In genomic region chr14:106691601-106692291, GRCh38 we compare ENCODE assay signal across 7 cellular contexts.
A peak's percentile ranks its signal among the peaks of the same experiment; 100 is the strongest.
DNase-seq lines count a peak whose midpoint lies in the region; ATAC-seq and TF ChIP-seq lines count a peak whose summit lies in the region.

No MANE protein-coding gene starts in this region.

- no peaks in the 10 kb centered on the region for H3K9me2 ChIP-seq in OCI-LY1 (ENCODE audit: low read depth, low read length)

- H3K9me3 Mint-ChIP-seq in neural crest cell = peaks cover 5% of the 10 kb centered on the region

- H3K79me2 ChIP-seq in OCI-LY1 (ENCODE audit: insufficient read depth, low read length) = no peaks in the 10 kb centered on the region

- H3K4me1 Mint-ChIP-seq in neural crest cell = no peaks in the 10 kb centered on the region

- peak; percentile 70 for ATAC-seq in GM18505 (IDR thresholded peaks at IDR 0.05; ENCODE audit: unreplicated experiment)

- no peak overlapping the region for H3K27ac ChIP-seq in OCI-LY1 (ENCODE audit: low read depth, low read length, poor library complexity, severe bottlenecking)

- H3K27me3 Mint-ChIP-seq in neural crest cell (ENCODE audit: low read depth) = no peaks in the 10 kb centered on the region

- no peak overlapping the region for H3K27ac Mint-ChIP-seq in neural crest cell (ENCODE audit: unreplicated experiment)

- no peak overlapping the region for H3K4me3 Mint-ChIP-seq in neural crest cell

- no peaks in the 10 kb centered on the region for H4K20me1 ChIP-seq in OCI-LY1 (ENCODE audit: insufficient read depth, low read length)

- peaks cover 7% of the 10 kb centered on the region for H3K4me1 ChIP-seq in OCI-LY1 (ENCODE audit: insufficient read depth, low read length, severe bottlenecking)

- no peak overlapping the region for H3K4me2 ChIP-seq in OCI-LY1 (ENCODE audit: low read length)

- TF ChIP-seq POLR2A in GM18505 (IDR thresholded peaks at IDR 0.05; ENCODE audit: borderline replicate concordance, extremely low read depth, insufficient read depth, insufficient read length) = no peak

- peak; percentile 48 for TF ChIP-seq CTCF in HFF-Myc (IDR thresholded peaks at IDR 0.05; ENCODE audit: low read depth, low read length, missing control alignments)
- peak; percentile 100 for TF ChIP-seq CTCF in OCI-LY1 (IDR thresholded peaks at IDR 0.05; ENCODE audit: low read length)
- peak; percentile 18 for TF ChIP-seq CTCF in neural crest cell (conservative IDR thresholded peaks at IDR 0.05)

- H3K27me3 ChIP-seq in OCI-LY1 (ENCODE audit: insufficient read depth, low read length) = no peaks in the 10 kb centered on the region

- DNase-seq in HFF-Myc (ENCODE audit: extremely low read depth, low read depth) (no peak), neural crest cell (ENCODE audit: low read depth, low spot score) (no peak), NCI-H2081 (lab: John Stamatoyannopoulos, UW) (no peak), GDM1 (lab: John Stamatoyannopoulos, UW) (no peak)
- DNase-seq in activated gamma-delta T cell treated with anti-CD3 and anti-CD28 coated beads, Interleukin-2, amount 50 U/mL, for 16 hours (ENCODE audit: low read depth) = peak; percentile 41

- no peak overlapping the region for H3K4me3 ChIP-seq in HFF-Myc (replicated peaks; ENCODE audit: low read depth, low read length)
- H3K4me3 ChIP-seq in OCI-LY1 (ENCODE audit: low read depth, low read length, poor library complexity, severe bottlenecking) = no peak overlapping the region

- H3K36me3 Mint-ChIP-seq in neural crest cell (ENCODE audit: low read depth) = peaks cover 6% of the 10 kb centered on the region

- no peaks in the 10 kb centered on the region for H3K36me3 ChIP-seq in OCI-LY1 (ENCODE audit: insufficient read depth, low read length)

- H3K9me3 ChIP-seq in OCI-LY1 (ENCODE audit: low read length) = 0 out of 2 replicates have a peak, but pooled peaks cover 8% of the 10 kb centered on the region

- no peak overlapping the region for H2AFZ ChIP-seq in OCI-LY1 (ENCODE audit: low read length)

- no peak overlapping the region for H3K9ac ChIP-seq in OCI-LY1 (ENCODE audit: low read length)

- no peaks in the 10 kb centered on the region for H3F3A ChIP-seq in OCI-LY1 (ENCODE audit: insufficient read depth, low read length)

Comparison
In these comparisons a context has a peak if more than half of its experiments do, and no peak if none do; other contexts are left out.
1. CTCF ChIP-seq: peak in every context shown above with its lines; median percentile 100 in OCI-LY1; 48 in HFF-Myc; 18 in neural crest cell.